In genomic region chr2:200603972-200604371, GRCh38 we compare ENCODE assay signal across 15 cellular contexts. TPM values are rescaled to one million over a fixed set of nuclear protein-coding genes. Genes with fewer than 3 reads are reported as not detected.
A peak's percentile ranks its signal among the peaks of the same experiment; 100 is the strongest.
DNase-seq lines count a peak whose midpoint lies in the region; ATAC-seq and TF ChIP-seq lines count a peak whose summit lies in the region.
"Had no signal": no experiment of that assay in that cellular context is flagged by ENCODE, and none has a peak within 500 bp of the region (broad histone marks: within the 10 kb centered on the region; RNA-seq: fewer than 3 reads in every experiment).

No MANE protein-coding gene starts in this region.

- peak; percentile 75 for ATAC-seq in gastroesophageal sphincter
- ATAC-seq: effector memory CD8-positive, alpha-beta T cell had no signal

- H3K9me3 ChIP-seq in gastroesophageal sphincter (peaks cover 0 to 6% (median 0%) of the 10 kb centered on the region in 3 donors), spleen (no peaks in the 10 kb centered on the region)

- no peak for TF ChIP-seq POLR2A in gastroesophageal sphincter (IDR thresholded peaks at IDR 0.05)
- TF ChIP-seq POLR2A in spleen (IDR thresholded peaks at IDR 0.05): no peak

- peaks cover 8% of the 10 kb centered on the region for H3K79me2 ChIP-seq in ACC112 (ENCODE audit: control insufficient read depth, insufficient read depth, low read length, unreplicated experiment)
- H3K79me2 ChIP-seq: parathyroid adenoma had no signal

- WGBS in gastroesophageal sphincter (ENCODE audit: low coverage in 1 of 2), 2 donors: 63 to 78% methylated on average over 3 of the region's 3 CpGs
- WGBS in spleen, 5 donors: 62 to 90% (median 77%) methylated on average over 3 of the region's 3 CpGs

- H3K4me3 ChIP-seq in ACC112 (ENCODE audit: low read depth, low read length): peak overlapping the region; percentile 24
- no peak overlapping the region for H3K4me3 ChIP-seq in gastroesophageal sphincter
- H3K4me3 ChIP-seq in spleen: no peak overlapping the region

- H2AFZ ChIP-seq in ACC112 (ENCODE audit: low read length, unreplicated experiment): peak overlapping the region; percentile 1
- H2AFZ ChIP-seq: parathyroid adenoma had no signal

- H3K27ac ChIP-seq in ACC112 (ENCODE audit: low read depth, low read length): peak overlapping the region; percentile 91
- peak overlapping the region in 1 of 4 donors; percentile 37 for H3K27ac ChIP-seq in gastroesophageal sphincter
- no peak overlapping the region for H3K27ac ChIP-seq in spleen
- H3K27ac ChIP-seq: parathyroid adenoma had no signal

- TF ChIP-seq EP300 in gastroesophageal sphincter (IDR thresholded peaks at IDR 0.05): no peak

- TF ChIP-seq CTCF in gastroesophageal sphincter (IDR thresholded peaks at IDR 0.05) (no peak), spleen (IDR thresholded peaks at IDR 0.05 in 8 of 11, conservative IDR thresholded peaks at IDR 0.05 in 3 of 11) (no peak)

- DNase-seq in LHCN-M2 (ENCODE audit: low read depth): peak; percentile 62
- DNase-seq in amniotic epithelial cell (ENCODE audit: low read depth): peak; percentile 94
- no peak for DNase-seq in spleen
- no peak for DNase-seq in NCI-H146 (lab: John Stamatoyannopoulos, UW)
- DNase-seq in GM19240 (ENCODE audit: insufficient read length, low spot score): no peak
- DNase-seq in cortex of kidney (lab: John Stamatoyannopoulos, UW): no peak
- DNase-seq: AML-193; DMS79 treated with DMSO at 0.1 percent for 48 hours; effector memory CD8-positive, alpha-beta T cell; GOT3; NCI-H446; stimulated activated CD8-positive, alpha-beta memory T cell treated with anti-CD3 and anti-CD28 coated beads, Interleukin-4, amount 100 ng/mL, for 48 hours had no signal

- H3K36me3 ChIP-seq in ACC112 (ENCODE audit: insufficient read depth, low read length) (peaks cover 39% of the 10 kb centered on the region), gastroesophageal sphincter (peaks cover 0 to 59% of the 10 kb centered on the region in 2 donors), spleen (no peaks in the 10 kb centered on the region)

- no peaks in the 10 kb centered on the region for H3K27me3 ChIP-seq in ACC112 (ENCODE audit: insufficient read depth, low read length)
- no peaks in the 10 kb centered on the region for H3K27me3 ChIP-seq in gastroesophageal sphincter
- H3K27me3 ChIP-seq in spleen (replicated peaks in 1 of 7): no peaks in the 10 kb centered on the region

- intact Hi-C loops in spleen (cut with DNase I; ENCODE audit: low total_unique reads): no loop called here

- H3K4me1 ChIP-seq in ACC112 (ENCODE audit: control insufficient read depth, insufficient read depth, low read length, unreplicated experiment) (peaks cover 50% of the 10 kb centered on the region), gastroesophageal sphincter (no peaks in the 10 kb centered on the region), spleen (no peaks in the 10 kb centered on the region)

RNA-seq across cellular contexts. Expression of gene AOX1, which starts 18.2 kb away (rescaled TPM):
- total RNA-seq in LHCN-M2 (2014; rRNA removed): 41.5 and 43.0 TPM in 2 replicates
- 47.3 TPM for polyA plus RNA-seq in LHCN-M2 (2012)
- total RNA-seq in gastroesophageal sphincter: 100 to 1,000 TPM in 2 of 4 donors, 10 to 100 TPM in 2; 36.7 to 125 (median 85.6) TPM
- total RNA-seq in spleen: 10 to 100 TPM in 2 of 7 donors, 1 to 10 TPM in 5; 3.9 to 14.6 (median 9.8) TPM
- polyA plus RNA-seq in spleen: 1 to 10 TPM; 1.3 to 3.7 (median 1.7) TPM

Comparison
In these comparisons a context has a peak if more than half of its experiments do, and no peak if none do; other contexts are left out.
1. DNase-seq: peak in LHCN-M2 (single experiment) and amniotic epithelial cell (single experiment); none in spleen (single experiment), NCI-H146 (single experiment), GM19240 (single experiment) and cortex of kidney (single experiment).